26 cellular contexts compared by ENCODE assay signal in the genomic region with DNA sequence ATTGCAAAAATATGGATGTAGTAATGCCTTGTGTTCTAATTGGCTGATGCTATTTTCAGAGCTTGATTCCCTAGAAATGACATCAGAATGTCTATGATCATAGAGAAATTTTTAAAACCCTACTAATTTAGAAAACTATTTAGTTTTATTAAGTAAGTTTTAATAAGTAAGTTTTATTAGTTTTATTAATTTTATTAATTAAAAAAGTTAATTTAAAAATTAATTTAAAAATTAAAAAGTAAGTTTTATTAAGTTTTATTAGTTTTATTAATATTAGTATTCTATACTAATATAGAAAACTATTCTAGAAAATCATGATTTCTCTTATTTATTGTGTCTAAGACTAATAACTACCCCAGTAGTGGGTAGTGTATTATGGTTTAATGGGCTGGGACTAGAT. TPM values are rescaled to one million over a fixed set of nuclear protein-coding genes. Genes with fewer than 3 reads are reported as not detected.
"Had no signal": no experiment of that assay in that cellular context is flagged by ENCODE, and none has a peak within 500 bp of the region (broad histone marks: within the 10 kb centered on the region; RNA-seq: fewer than 3 reads in every experiment).

No MANE protein-coding gene starts in this region.

- H3K27ac ChIP-seq: gastrocnemius medialis, heart left ventricle had no signal

- H3K36me3 ChIP-seq: brain microvascular endothelial cell, esophagus squamous epithelium, gastrocnemius medialis, heart left ventricle had no signal

- DNase-seq: activated CD4-positive, alpha-beta memory T cell treated with anti-CD3 and anti-CD28 coated beads, Interleukin-2, amount 10 ng/mL, durations not matched to agents 7 days and 5 days; activated CD4-positive, alpha-beta T cell treated with anti-CD3 and anti-CD28 coated beads for 1 hour; activated CD4-positive, alpha-beta T cell treated with anti-CD3 and anti-CD28 coated beads, Interleukin-2, amount 50 U/mL, for 4 hours; activated CD8-positive, alpha-beta memory T cell treated with anti-CD3 and anti-CD28 coated beads, Interleukin-2, amount 50 U/mL, for 48 hours; activated gamma-delta T cell; activated naive CD4-positive, alpha-beta T cell; activated naive CD4-positive, alpha-beta T cell treated with anti-CD3 and anti-CD28 coated beads, Interleukin-2, amount 50 U/mL, for 16 hours; activated T-cell treated with anti-CD3 and anti-CD28 coated beads for 4 hours; activated T-cell treated with anti-CD3 and anti-CD28 coated beads, Interleukin-2, amount 50 U/mL, for 24 hours; cortex of kidney; esophagus squamous epithelium; glutamatergic neuron; T-helper 17 cell; T1000 had no signal

- FAIRE-seq: bronchial epithelial cell, endothelial cell of umbilical vein had no signal

- H3K4me3 ChIP-seq: esophagus squamous epithelium, gastrocnemius medialis, heart left ventricle had no signal

- H3K27me3 ChIP-seq: brain microvascular endothelial cell had no signal

RNA-seq across cellular contexts. Expression of a gene that starts 8.2 kb away (rescaled TPM):
- total RNA-seq: activated CD4-positive, alpha-beta T cell treated with anti-CD3 and anti-CD28 coated beads, Interleukin-2, amount 10 ng/mL, durations not matched to agents 7 days and 5 days; astrocyte; bronchial epithelial cell; chondrocyte; dermis blood vessel endothelial cell; endothelial cell of umbilical vein; esophagus squamous epithelium; fibroblast of lung; fibroblast of villous mesenchyme; gastrocnemius medialis; heart left ventricle; T-helper 17 cell had no signal
- polyA plus RNA-seq: endothelial cell of umbilical vein, esophagus, fibroblast of lung, heart left ventricle had no signal
